Comparison of ENCODE assay signal across 8 cellular contexts in genomic region chr5:141223112-141223783, GRCh38. TPM values are rescaled to one million over a fixed set of nuclear protein-coding genes. Genes with fewer than 3 reads are reported as not detected.
DNase-seq lines count a peak whose midpoint lies in the region; ATAC-seq and TF ChIP-seq lines count a peak whose summit lies in the region.

Gene PCDHB14, plus strand, starts transcription at chr5:141223343. Its CDS starts 163 bp downstream, at chr5:141223506.

- ATAC-seq in HCT116 (no peak), omental fat pad (ENCODE audit: low FRiP score) (no peak)

- peaks cover 15% of the 10 kb centered on the region for H3K9me3 Mint-ChIP-seq in activated naive CD8-positive, alpha-beta T cell treated with anti-CD3 and anti-CD28 coated beads for 36 hours

- RAD21 ChIA-PET in HCT116 (lab: Charles Lee; ENCODE audit: low non-redundant PET in 1 of 2, low total read pairs in 2 of 2, uncharacterized antibody in 2 of 2, unreplicated experiment in 2 of 2) = no interaction called here

- TF ChIP-seq CTCF in BE2C (IDR thresholded peaks at IDR 0.05; ENCODE audit: low read depth, low read length) = peak; percentile 62
- peak; percentile 14 to 46 (median 42); a peak in 2 of 6 replicates for TF ChIP-seq CTCF in HCT116 (IDR thresholded peaks at IDR 0.05 in 2 of 3, conservative IDR thresholded peaks at IDR 0.05 in 1 of 3; ENCODE audit: borderline replicate concordance in 1 of 3, insufficient read depth in 1 of 3, low read depth in 2 of 3, low read length in 2 of 3)
- peak; percentile 73 for TF ChIP-seq CTCF in OCI-LY7 (conservative IDR thresholded peaks at IDR 0.05; ENCODE audit: low read length)
- no peak for TF ChIP-seq CTCF in fibroblast of lung (conservative IDR thresholded peaks at IDR 0.05 in 1 of 2, IDR thresholded peaks at IDR 0.05 in 1 of 2; ENCODE audit: low read depth in 1 of 2, low read length in 2 of 2)
- no peak for TF ChIP-seq CTCF in omental fat pad (IDR thresholded peaks at IDR 0.05)

- H3K79me2 ChIP-seq in HCT116 (ENCODE audit: insufficient read depth, low read length) (no peaks in the 10 kb centered on the region), OCI-LY7 (ENCODE audit: insufficient read depth, low read depth, low read length) (no peaks in the 10 kb centered on the region), fibroblast of lung (ENCODE audit: control insufficient read depth, insufficient read depth, low read length) (no peaks in the 10 kb centered on the region)

- no TSS peak for BruUV-seq in HCT116 (replicated peaks; lab: Mats Ljungman, UMichigan)
- no TSS peak for BruUV-seq in OCI-LY7 (replicated peaks; lab: Mats Ljungman, UMichigan)

- H3K9me2 ChIP-seq in HCT116 (ENCODE audit: insufficient read depth) (no peaks in the 10 kb centered on the region), OCI-LY7 (ENCODE audit: insufficient read depth, low read length) (no peaks in the 10 kb centered on the region)

- H3K4me1 Mint-ChIP-seq in activated naive CD8-positive, alpha-beta T cell treated with anti-CD3 and anti-CD28 coated beads for 36 hours = no peaks in the 10 kb centered on the region

- TF ChIP-seq RAD21 in HCT116 (IDR thresholded peaks at IDR 0.05; ENCODE audit: low read depth) = peak; percentile 69

- CTCF ChIA-PET in HCT116 (lab: Charles Lee) = interaction anchor here (0.6 to 2.6 kb wide), 13 partner anchors 97 to 920 kb away, joined by 3 to 33 read pairs (median 7); partner anchors contain the start of genes DIAPH1, PCDHGA10 and TAF7
- CTCF ChIA-PET in OCI-LY7 (lab: Charles Lee; ENCODE audit: unreplicated experiment) = interaction anchor here (0.5 to 1.0 kb wide), 2 partner anchors 23 to 97 kb away, joined by 3 read pairs; partner anchors contain the start of gene TAF7

- intact Hi-C loops in HCT116 (cut with micrococcal nuclease) (loop anchor here (1.0 kb wide), 1 partner anchor 335 kb away; no protein-coding TSS in a partner anchor), OCI-LY7 (cut with micrococcal nuclease; ENCODE audit: unreplicated experiment) (no loop called here)

- H3K27ac ChIP-seq in HCT116 (ENCODE audit: low read depth, low read length) (no peak within 1 kb of the TSS), OCI-LY7 (ENCODE audit: low read depth, low read length, poor library complexity, severe bottlenecking) (no peak within 1 kb of the TSS), fibroblast of lung (ENCODE audit: insufficient read depth, low read length) (no peak within 1 kb of the TSS), rectal smooth muscle tissue (ENCODE audit: low read depth, low read length) (no peak within 1 kb of the TSS)

- no peak within 1 kb of the TSS for H3K9ac ChIP-seq in HCT116 (ENCODE audit: low read length)
- H3K9ac ChIP-seq in fibroblast of lung (ENCODE audit: insufficient read depth, low read length) = no peak within 1 kb of the TSS
- H3K9ac ChIP-seq in rectal smooth muscle tissue (ENCODE audit: low read length) = no peak within 1 kb of the TSS

- peaks cover 3% of the 10 kb centered on the region; the same call in 1 of the 2 replicates for H3K4me1 ChIP-seq in BE2C
- no peaks in the 10 kb centered on the region for H3K4me1 ChIP-seq in HCT116 (ENCODE audit: control insufficient read depth in 1 of 2, insufficient read depth in 2 of 2, low read length in 2 of 2)
- no peaks in the 10 kb centered on the region for H3K4me1 ChIP-seq in OCI-LY7 (ENCODE audit: insufficient read depth, low read length, poor library complexity, severe bottlenecking)
- no peaks in the 10 kb centered on the region for H3K4me1 ChIP-seq in fibroblast of lung (ENCODE audit: control insufficient read depth, extremely low read depth, insufficient read depth, low read length)
- H3K4me1 ChIP-seq in rectal smooth muscle tissue (ENCODE audit: control insufficient read depth, insufficient read depth, low read length) = no peaks in the 10 kb centered on the region

- POLR2A ChIA-PET in HCT116 (lab: Charles Lee) (interaction anchor here (1.2 kb wide), 1 partner anchor 341 kb away, joined by 4 read pairs; no protein-coding TSS in a partner anchor), OCI-LY7 (lab: Charles Lee) (interaction anchor here (0.7 to 0.8 kb wide), 2 partner anchors 17 to 1158 kb away, joined by 3 to 4 read pairs; no protein-coding TSS in a partner anchor)

- H3K27me3 ChIP-seq in BE2C (no peaks in the 10 kb centered on the region), HCT116 (ENCODE audit: insufficient read depth, low read length) (no peaks in the 10 kb centered on the region), fibroblast of lung (ENCODE audit: control insufficient read depth, insufficient read depth, low read length) (no peaks in the 10 kb centered on the region), rectal smooth muscle tissue (ENCODE audit: control insufficient read depth, insufficient read depth, low read length) (no peaks in the 10 kb centered on the region)

- peak within 1 kb of the TSS; percentile 38 for H3K4me2 ChIP-seq in HCT116 (ENCODE audit: low read length)
- peak within 1 kb of the TSS; percentile 39; the same call in 1 of the 2 replicates for H3K4me2 ChIP-seq in OCI-LY7 (ENCODE audit: low read length)
- no peak within 1 kb of the TSS for H3K4me2 ChIP-seq in fibroblast of lung (ENCODE audit: extremely low read depth, insufficient read depth, low read length)

- no peak within 1 kb of the TSS for H3K27ac Mint-ChIP-seq in activated naive CD8-positive, alpha-beta T cell treated with anti-CD3 and anti-CD28 coated beads for 36 hours

- TF ChIP-seq POLR2A in HCT116 (IDR thresholded peaks at IDR 0.05; ENCODE audit: borderline replicate concordance, extremely low read depth, insufficient read depth, insufficient read length) = no peak

- H3K9me3 ChIP-seq in BE2C = no peaks in the 10 kb centered on the region
- peaks cover 0 to 3% of the 10 kb centered on the region in 2 experiments; a peak in 2 of 4 replicates for H3K9me3 ChIP-seq in HCT116 (ENCODE audit: control insufficient read depth in 1 of 2, insufficient read depth in 1 of 2, low read depth in 1 of 2, low read length in 2 of 2)
- no peaks in the 10 kb centered on the region for H3K9me3 ChIP-seq in OCI-LY7 (ENCODE audit: low read length)
- no peaks in the 10 kb centered on the region for H3K9me3 ChIP-seq in fibroblast of lung (ENCODE audit: control insufficient read depth, insufficient read depth, low read depth, low read length)

- no peak within 1 kb of the TSS for H2AFZ ChIP-seq in HCT116 (ENCODE audit: low read depth, low read length, poor library complexity, severe bottlenecking)
- no peak within 1 kb of the TSS for H2AFZ ChIP-seq in OCI-LY7 (ENCODE audit: low read length)
- no peak within 1 kb of the TSS for H2AFZ ChIP-seq in fibroblast of lung (ENCODE audit: low read length)

- H3K4me3 ChIP-seq in BE2C (ENCODE audit: low read depth, low read length) (peak within 1 kb of the TSS; percentile 45), HCT116 (replicated peaks in 1 of 2; ENCODE audit: low read depth in 1 of 2, low read length in 2 of 2) (no peak within 1 kb of the TSS), OCI-LY7 (ENCODE audit: low read depth, low read length, poor library complexity, severe bottlenecking) (no peak within 1 kb of the TSS), fibroblast of lung (replicated peaks in 1 of 4; ENCODE audit: control extremely low read depth in 1 of 4, insufficient read depth in 1 of 4, low read depth in 3 of 4, low read length in 4 of 4) (peak within 1 kb of the TSS in 2 of 4 experiments; percentile 16 to 42), rectal smooth muscle tissue (ENCODE audit: low read length) (peak within 1 kb of the TSS; percentile 42)

- no peaks in the 10 kb centered on the region for H4K20me1 ChIP-seq in HCT116 (ENCODE audit: insufficient read depth)
- H4K20me1 ChIP-seq in OCI-LY7 (ENCODE audit: insufficient read depth, low read length) = no peaks in the 10 kb centered on the region
- no peaks in the 10 kb centered on the region for H4K20me1 ChIP-seq in fibroblast of lung (ENCODE audit: control insufficient read depth, extremely low read depth, insufficient read depth, low read length)

- peaks cover 55% of the 10 kb centered on the region for H3K27me3 Mint-ChIP-seq in activated naive CD8-positive, alpha-beta T cell treated with anti-CD3 and anti-CD28 coated beads for 36 hours

- no peak within 1 kb of the TSS for H3K4me3 Mint-ChIP-seq in activated naive CD8-positive, alpha-beta T cell treated with anti-CD3 and anti-CD28 coated beads for 36 hours

- DNase-seq in BE2C = peak; percentile 55
- DNase-seq in HCT116 (ENCODE audit: low read depth, low spot score) = peak; percentile 38
- peak; percentile 34 for DNase-seq in OCI-LY7 (ENCODE audit: low spot score)
- peak; percentile 13 to 21 for DNase-seq in fibroblast of lung (ENCODE audit: low read depth in 2 of 2)
- DNase-seq in omental fat pad (ENCODE audit: low spot score) = no peak
- no peak for DNase-seq in mesenteric fat pad (ENCODE audit: low spot score)
- DNase-seq in activated naive CD8-positive, alpha-beta T cell treated with anti-CD3 and anti-CD28 coated beads for 36 hours = no peak

- no peaks in the 10 kb centered on the region for H3K36me3 ChIP-seq in BE2C
- no peaks in the 10 kb centered on the region for H3K36me3 ChIP-seq in HCT116 (ENCODE audit: control insufficient read depth in 1 of 2, insufficient read depth in 2 of 2, low read length in 2 of 2)
- H3K36me3 ChIP-seq in OCI-LY7 (ENCODE audit: insufficient read depth, low read length) = no peaks in the 10 kb centered on the region
- no peaks in the 10 kb centered on the region for H3K36me3 ChIP-seq in fibroblast of lung (ENCODE audit: control insufficient read depth, insufficient read depth, low read length)
- H3K36me3 ChIP-seq in rectal smooth muscle tissue (ENCODE audit: control insufficient read depth, insufficient read depth, low read length) = no peaks in the 10 kb centered on the region

- H3K36me3 Mint-ChIP-seq in activated naive CD8-positive, alpha-beta T cell treated with anti-CD3 and anti-CD28 coated beads for 36 hours = peaks cover 6% of the 10 kb centered on the region

TF ChIP-seq in HCT116, 20 proteins besides CTCF, POLR2A, EP300 and RAD21 (continues in another document):
- TF ChIP-seq MAX (IDR thresholded peaks at IDR 0.05) = no peak
- no peak for TF ChIP-seq JUND (IDR thresholded peaks at IDR 0.05)
- TF ChIP-seq YY1 (IDR thresholded peaks at IDR 0.05; ENCODE audit: extremely low read depth, insufficient replicate concordance, low read depth, low read length) = no peak
- no peak for TF ChIP-seq ZNF274 (IDR thresholded peaks at IDR 0.05; ENCODE audit: low read depth, low read length)

RNA-seq across cellular contexts. Expression of gene PCDHB14, which starts in this region (rescaled TPM):
- polyA plus RNA-seq in BE2C (2012; ENCODE audit: insufficient read depth, insufficient read length, low read depth) = 8.3 TPM
- total RNA-seq in HCT116 (2021; ENCODE audit: unreplicated experiment) (0.27 TPM), OCI-LY7 (2022) (not detected in 2 replicates), fibroblast of lung (0.77 and 1.7 TPM in 2 replicates), omental fat pad (1 to 10 TPM; 2.0 to 7.1 (median 3.1) TPM), mesenteric fat pad (1.9 TPM)
- 0.15 and 0.21 TPM in 2 replicates for polyA plus RNA-seq in HCT116 (2012)
- total RNA-seq in OCI-LY7 (2014; rRNA removed; shearing (Covaris generic)) = 0.22 TPM in 1 of 2 replicates, not detected in the other
- 0.18 and 0.86 TPM in 2 replicates for polyA plus RNA-seq in fibroblast of lung
- polyA plus RNA-seq in fibroblast of lung (2012) = 0.24 and 0.80 TPM in 2 replicates
- polyA minus RNA-seq in fibroblast of lung (ENCODE audit: low replicate concordance) = 0.24 TPM in 1 of 2 replicates, not detected in the other
- total RNA-seq in activated naive CD8-positive, alpha-beta T cell treated with anti-CD3 and anti-CD28 coated beads for 36 hours = not detected

Comparison
In these comparisons a context has a peak if more than half of its experiments do, and no peak if none do; other contexts are left out.
1. Peak in DNase-seq and H3K4me2 ChIP-seq in HCT116; RNA of the gene not detected or under 1 TPM.
2. Peak in DNase-seq and H3K4me2 ChIP-seq in OCI-LY7; RNA of the gene not detected or under 1 TPM.
3. DNase-seq: peak in BE2C (single experiment) and fibroblast of lung (2 of 2); none in omental fat pad (single experiment), mesenteric fat pad (single experiment) and activated naive CD8-positive, alpha-beta T cell treated with anti-CD3 and anti-CD28 coated beads for 36 hours (single experiment).
4. H3K4me3 ChIP-seq: peak in BE2C (single experiment) and rectal smooth muscle tissue (single experiment); none in HCT116 (0 of 2) and OCI-LY7 (single experiment).
5. CTCF ChIP-seq: peak in BE2C (single experiment), HCT116 (3 of 3) and OCI-LY7 (single experiment); none in fibroblast of lung (0 of 2) and omental fat pad (0 of 3).